15 cellular contexts compared by ENCODE assay signal in the genomic region with DNA sequence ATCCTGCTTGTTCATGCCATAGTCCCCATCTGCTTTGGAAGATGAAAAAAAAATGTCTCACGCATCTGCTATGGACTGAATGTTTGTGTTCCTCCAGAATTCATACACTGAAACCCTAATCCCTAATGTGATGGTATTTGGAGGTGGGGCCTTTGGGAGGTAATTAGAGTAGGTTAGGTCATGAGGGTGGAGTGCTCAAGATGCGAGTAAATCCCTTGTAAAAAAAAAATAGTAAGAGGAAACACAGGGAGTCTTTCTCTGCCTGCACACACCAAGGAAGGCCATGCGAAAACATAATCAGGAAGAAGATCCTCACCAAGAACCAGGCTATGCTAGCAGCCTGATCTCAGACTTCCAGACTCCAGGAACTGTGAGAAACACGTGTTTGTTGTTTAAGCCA.
DNase-seq lines count a peak whose midpoint lies in the region; ATAC-seq, FAIRE-seq and TF ChIP-seq lines count a peak whose summit lies in the region.
"Had no signal": no experiment of that assay in that cellular context is flagged by ENCODE, and none has a peak within 500 bp of the region (broad histone marks: within the 10 kb centered on the region; RNA-seq: fewer than 3 reads in every experiment).

No MANE protein-coding gene starts in this region.

- H3K4me1 ChIP-seq in A673 (ENCODE audit: insufficient read depth, low read length, poor library complexity, severe bottlenecking), result no peaks in the 10 kb centered on the region
- no peaks in the 10 kb centered on the region for H3K4me1 ChIP-seq in adipocyte (ENCODE audit: control insufficient read depth, insufficient read depth, low read length)
- H3K4me1 ChIP-seq in mucosa of descending colon (ENCODE audit: low read depth), result no peaks in the 10 kb centered on the region
- H3K4me1 ChIP-seq: BLaER1 treated with 17β-estradiol and CSF1 and Interleukin-3, amounts not matched to agents 10 nM and 100 nM had no signal

- POLR2A ChIA-PET in A673 (lab: Charles Lee; ENCODE audit: low non-redundant PET), result no interaction called here

- no peaks in the 10 kb centered on the region for H3K36me3 ChIP-seq in A673 (ENCODE audit: insufficient read depth, low read length, poor library complexity, severe bottlenecking)
- no peaks in the 10 kb centered on the region for H3K36me3 ChIP-seq in adipocyte (ENCODE audit: control insufficient read depth, insufficient read depth, low read length, severe bottlenecking)
- H3K36me3 ChIP-seq in mucosa of descending colon (ENCODE audit: low read depth), result no peaks in the 10 kb centered on the region
- H3K36me3 ChIP-seq: BLaER1 treated with 17β-estradiol and CSF1 and Interleukin-3, amounts not matched to agents 10 nM and 100 nM had no signal

- H3K9me3 ChIP-seq in A673 (ENCODE audit: low read depth, low read length, poor library complexity, severe bottlenecking) (no peaks in the 10 kb centered on the region), adipocyte (ENCODE audit: control insufficient read depth, low read length) (no peaks in the 10 kb centered on the region), mucosa of descending colon (no peaks in the 10 kb centered on the region)
- H3K9me3 ChIP-seq: BLaER1 treated with 17β-estradiol and CSF1 and Interleukin-3, amounts not matched to agents 10 nM and 100 nM had no signal

- H3K27me3 ChIP-seq in A673 (replicated peaks; ENCODE audit: insufficient read depth, low read depth, low read length, poor library complexity), result no peaks in the 10 kb centered on the region
- no peaks in the 10 kb centered on the region for H3K27me3 ChIP-seq in adipocyte (replicated peaks; ENCODE audit: control insufficient read depth, insufficient read depth, low read length)
- H3K27me3 ChIP-seq: BLaER1 treated with 17β-estradiol and CSF1 and Interleukin-3, amounts not matched to agents 10 nM and 100 nM had no signal

- no peak overlapping the region for H3K27ac ChIP-seq in A673 (ENCODE audit: low read depth, low read length, poor library complexity, severe bottlenecking)
- H3K27ac ChIP-seq: BLaER1 treated with 17β-estradiol and CSF1 and Interleukin-3, amounts not matched to agents 10 nM and 100 nM had no signal

- no peak overlapping the region for H3K9ac ChIP-seq in adipocyte (ENCODE audit: low read length)
- H3K9ac ChIP-seq: BLaER1 treated with 17β-estradiol and CSF1 and Interleukin-3, amounts not matched to agents 10 nM and 100 nM had no signal

- FAIRE-seq in GM12892 (lab: Jason Lieb, UNC), result no peak
- FAIRE-seq: H1 had no signal

- no TSS peak for BruUV-seq in A673 (replicated peaks; lab: Mats Ljungman, UMichigan)

- TF ChIP-seq POLR2A in GM12892 (IDR thresholded peaks at IDR 0.05; ENCODE audit: low read depth, low read length), result no peak

- ATAC-seq in mucosa of descending colon (peak; percentile 19), Right ventricle myocardium superior (ENCODE audit: poor library complexity) (no peak), HG03095 (IDR thresholded peaks at IDR 0.05; ENCODE audit: unreplicated experiment) (no peak)

- DNase-seq in A673 (ENCODE audit: low spot score) (peak; percentile 11), NCI-H2171 treated with DMSO at 0.1 percent for 48 hours (lab: John Stamatoyannopoulos, UW) (peak; percentile 93), adipocyte (ENCODE audit: low read depth) (peak; percentile 21), mucosa of descending colon (no peak), HuH-7 (ENCODE audit: low spot score) (no peak), GM12892 (ENCODE audit: insufficient read length) (no peak), Right ventricle myocardium superior (no peak)
- DNase-seq: 8988T, EL, Kasumi-1, NCI-H1417, NCI-H1930 had no signal

- CTCF ChIA-PET in A673 (lab: Charles Lee), result no interaction called here

- intact Hi-C loops in A673 (cut with micrococcal nuclease; ENCODE audit: unreplicated experiment), result no loop called here
- intact Hi-C loops in mucosa of descending colon (cut with DNase I, micrococcal nuclease), result no loop called here
- intact Hi-C loops in Right ventricle myocardium superior (cut with DNase I), result no loop called here

- TF ChIP-seq CTCF in A673 (conservative IDR thresholded peaks at IDR 0.05; ENCODE audit: low read depth, low read length) (no peak), mucosa of descending colon (IDR thresholded peaks at IDR 0.05) (no peak)

- H3K4me3 ChIP-seq in A673 (ENCODE audit: low read depth, low read length, poor library complexity, severe bottlenecking), result no peak overlapping the region
- no peak overlapping the region for H3K4me3 ChIP-seq in adipocyte (ENCODE audit: low read length)
- no peak overlapping the region for H3K4me3 ChIP-seq in mucosa of descending colon
- H3K4me3 ChIP-seq: BLaER1 treated with 17β-estradiol and CSF1 and Interleukin-3, amounts not matched to agents 10 nM and 100 nM had no signal

Comparison
In these comparisons a context has a peak if more than half of its experiments do, and no peak if none do; other contexts are left out.
1. DNase-seq: peak in A673 (single experiment), NCI-H2171 treated with DMSO at 0.1 percent for 48 hours (single experiment) and adipocyte (single experiment); none in mucosa of descending colon (0 of 3), HuH-7 (single experiment), GM12892 (single experiment) and Right ventricle myocardium superior (single experiment).